Comparison of ENCODE assay signal across 23 cellular contexts in genomic region chr15:41984622-41985021, GRCh38. TPM values are rescaled to one million over a fixed set of nuclear protein-coding genes. Genes with fewer than 3 reads are reported as not detected.
"Had no signal": no experiment of that assay in that cellular context is flagged by ENCODE, and none has a peak within 500 bp of the region (broad histone marks: within the 10 kb centered on the region; RNA-seq: fewer than 3 reads in every experiment).

No MANE protein-coding gene starts in this region.

- DNase-seq: activated CD4-positive, alpha-beta T cell treated with anti-CD3 and anti-CD28 coated beads for 4 hours; activated CD8-positive, alpha-beta T cell treated with anti-CD3 and anti-CD28 coated beads, Interleukin-2, amount 10 ng/mL, durations not matched to agents 7 days and 5 days; activated naive CD4-positive, alpha-beta T cell treated with anti-CD3 and anti-CD28 coated beads for 36 hours; activated naive CD8-positive, alpha-beta T cell treated with anti-CD3 and anti-CD28 coated beads for 36 hours; activated T-cell treated with anti-CD3 and anti-CD28 coated beads, Interleukin-2, amount 50 U/mL, for 72 hours; caudate nucleus; IMR-90; Kasumi-1; KBM-7; NCI-H1048; NCI-H146; NCI-H187 treated with DMSO at 0.1 percent for 48 hours; NCI-H2081 treated with DMSO at 0.1 percent for 48 hours; NCI-H446; NCI-H524; Right ventricle myocardium superior; SJCRH30; SK-N-SH; T-helper 1 cell had no signal

- H3K36me3 Mint-ChIP-seq: activated naive CD8-positive, alpha-beta T cell treated with anti-CD3 and anti-CD28 coated beads for 36 hours had no signal

- H3K4me1 Mint-ChIP-seq: activated naive CD8-positive, alpha-beta T cell treated with anti-CD3 and anti-CD28 coated beads for 36 hours had no signal

- H3K36me3 ChIP-seq: Peyer's patch, SJCRH30 had no signal

- H3K4me3 ChIP-seq: Peyer's patch, SJCRH30 had no signal

- H3K27ac Mint-ChIP-seq: activated CD8-positive, alpha-beta T cell treated with anti-CD3 and anti-CD28 coated beads, Interleukin-2, amount 10 ng/mL, durations not matched to agents 7 days and 5 days; activated naive CD4-positive, alpha-beta T cell treated with anti-CD3 and anti-CD28 coated beads for 36 hours; activated naive CD8-positive, alpha-beta T cell treated with anti-CD3 and anti-CD28 coated beads for 36 hours; activated T-cell treated with anti-CD3 and anti-CD28 coated beads, Interleukin-2, amount 50 U/mL, for 72 hours had no signal

- H3K4me3 Mint-ChIP-seq: activated CD8-positive, alpha-beta T cell treated with anti-CD3 and anti-CD28 coated beads, Interleukin-2, amount 10 ng/mL, durations not matched to agents 7 days and 5 days; activated naive CD4-positive, alpha-beta T cell treated with anti-CD3 and anti-CD28 coated beads for 36 hours; activated naive CD8-positive, alpha-beta T cell treated with anti-CD3 and anti-CD28 coated beads for 36 hours; activated T-cell treated with anti-CD3 and anti-CD28 coated beads, Interleukin-2, amount 50 U/mL, for 72 hours had no signal

- ATAC-seq: activated CD8-positive, alpha-beta T cell treated with anti-CD3 and anti-CD28 coated beads, Interleukin-2, amount 10 ng/mL, durations not matched to agents 7 days and 5 days; activated T-cell treated with anti-CD3 and anti-CD28 coated beads, Interleukin-2, amount 50 U/mL, for 72 hours had no signal

- H3K9me3 ChIP-seq: Peyer's patch, SJCRH30, SK-N-SH had no signal

- H3K27ac ChIP-seq: Peyer's patch, RWPE1, SJCRH30, VCaP had no signal

- H3K27me3 ChIP-seq: Peyer's patch, SJCRH30 had no signal

- H3K9me3 Mint-ChIP-seq: activated naive CD4-positive, alpha-beta T cell treated with anti-CD3 and anti-CD28 coated beads for 36 hours; activated naive CD8-positive, alpha-beta T cell treated with anti-CD3 and anti-CD28 coated beads for 36 hours; activated T-cell treated with anti-CD3 and anti-CD28 coated beads, Interleukin-2, amount 50 U/mL, for 72 hours had no signal

- H3K27me3 Mint-ChIP-seq: activated naive CD8-positive, alpha-beta T cell treated with anti-CD3 and anti-CD28 coated beads for 36 hours had no signal

RNA-seq across cellular contexts. Expression of gene PLA2G4E, which starts 36.2 kb away (rescaled TPM):
- total RNA-seq: activated CD8-positive, alpha-beta T cell treated with anti-CD3 and anti-CD28 coated beads, Interleukin-2, amount 10 ng/mL, durations not matched to agents 7 days and 5 days; activated naive CD4-positive, alpha-beta T cell treated with anti-CD3 and anti-CD28 coated beads for 36 hours; activated naive CD8-positive, alpha-beta T cell treated with anti-CD3 and anti-CD28 coated beads for 36 hours; activated T-cell treated with anti-CD3 and anti-CD28 coated beads, Interleukin-2, amount 50 U/mL, for 72 hours; IMR-90; Right ventricle myocardium superior; SJCRH30; T-helper 2 cell treated with Interferon-gamma antibody and Interleukin-4, amounts not matched to agents 100 ng/mL and 5 ng/mL, for 36 hours had no signal
